Comparison of ENCODE assay signal across 19 cellular contexts in the genomic region with DNA sequence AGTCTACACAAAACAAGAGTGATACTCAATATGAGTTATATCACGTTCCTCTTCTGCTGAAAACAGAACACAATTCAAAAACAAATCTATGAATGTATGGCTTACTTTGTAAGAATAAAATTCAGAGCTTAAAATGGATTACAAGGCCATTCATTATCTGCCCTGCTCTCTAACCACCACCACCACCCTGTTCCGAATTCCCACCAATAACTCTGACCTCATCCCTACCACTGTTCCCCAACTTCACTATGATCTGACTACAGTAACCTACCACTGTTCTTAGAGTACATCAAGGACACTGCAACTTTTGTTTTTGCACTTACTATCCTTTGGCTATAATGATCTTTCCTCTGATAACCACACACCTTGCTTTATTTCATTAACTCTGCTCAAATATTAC. TPM values are rescaled to one million over a fixed set of nuclear protein-coding genes. Genes with fewer than 3 reads are reported as not detected.
DNase-seq lines count a peak whose midpoint lies in the region; ATAC-seq and TF ChIP-seq lines count a peak whose summit lies in the region.
"Had no signal": no experiment of that assay in that cellular context is flagged by ENCODE, and none has a peak within 500 bp of the region (broad histone marks: within the 10 kb centered on the region; RNA-seq: fewer than 3 reads in every experiment).

No MANE protein-coding gene starts in this region.

- no peak for DNase-seq in activated T-cell treated with anti-CD3 and anti-CD28 coated beads, Interleukin-2, amount 50 U/mL, for 24 hours
- DNase-seq in activated T-cell treated with anti-CD3 and anti-CD28 coated beads, Interleukin-2, amount 50 U/mL, for 48 hours, result no peak
- DNase-seq in SK-MEL-5 (ENCODE audit: low read depth, low spot score), result peak; percentile 11
- no peak for DNase-seq in stimulated activated effector memory CD8-positive, alpha-beta T cell treated with anti-CD3 and anti-CD28 coated beads, Interleukin-12 subunit alpha, Interleukin-12 subunit beta, amount 100 ng/mL, for 72 hours (ENCODE audit: low spot score in 2 of 2)
- no peak for DNase-seq in mammary epithelial cell
- DNase-seq: ACHN; BE2C; C1 segment of cervical spinal cord; CD4-positive, alpha-beta memory T cell; DMS153; DMS79; GF-D8; HCEC 1CT; HFFc6 had no signal

- H2AFZ ChIP-seq in mammary epithelial cell (ENCODE audit: low read depth, low read length), result no peak overlapping the region
- H2AFZ ChIP-seq: GM23338 had no signal

- dilution Hi-C loops in mammary epithelial cell (cut with HindIII; ENCODE audit: low sequenced_read_pairs), result no loop called here

- H3K27ac Mint-ChIP-seq in activated T-cell treated with anti-CD3 and anti-CD28 coated beads, Interleukin-2, amount 50 U/mL, for 24 hours, result peak overlapping the region; percentile 29
- H3K27ac Mint-ChIP-seq in stimulated activated effector memory CD8-positive, alpha-beta T cell treated with anti-CD3 and anti-CD28 coated beads, Interleukin-12 subunit alpha, Interleukin-12 subunit beta, amount 100 ng/mL, for 72 hours, result no peak overlapping the region
- H3K27ac Mint-ChIP-seq: GM23338, HFFc6, IgD-negative memory B cell had no signal

- ATAC-seq in stimulated activated effector memory CD8-positive, alpha-beta T cell treated with anti-CD3 and anti-CD28 coated beads, Interleukin-12 subunit alpha, Interleukin-12 subunit beta, amount 100 ng/mL, for 72 hours, result peak; percentile 72
- no peak for ATAC-seq in HG02759 (IDR thresholded peaks at IDR 0.05; ENCODE audit: unreplicated experiment)
- ATAC-seq: GM23338, HepG2 had no signal

- H3K4me1 Mint-ChIP-seq in activated T-cell treated with anti-CD3 and anti-CD28 coated beads, Interleukin-2, amount 50 U/mL, for 24 hours (ENCODE audit: low read depth), result peaks cover 33% of the 10 kb centered on the region
- H3K4me1 Mint-ChIP-seq in stimulated activated effector memory CD8-positive, alpha-beta T cell treated with anti-CD3 and anti-CD28 coated beads, Interleukin-12 subunit alpha, Interleukin-12 subunit beta, amount 100 ng/mL, for 72 hours, result peaks cover 32% of the 10 kb centered on the region

- H3K36me3 Mint-ChIP-seq in activated T-cell treated with anti-CD3 and anti-CD28 coated beads, Interleukin-2, amount 50 U/mL, for 24 hours (ENCODE audit: low read depth), result peaks cover 2% of the 10 kb centered on the region
- no peaks in the 10 kb centered on the region for H3K36me3 Mint-ChIP-seq in stimulated activated effector memory CD8-positive, alpha-beta T cell treated with anti-CD3 and anti-CD28 coated beads, Interleukin-12 subunit alpha, Interleukin-12 subunit beta, amount 100 ng/mL, for 72 hours

- no peaks in the 10 kb centered on the region for H3K27me3 Mint-ChIP-seq in activated T-cell treated with anti-CD3 and anti-CD28 coated beads, Interleukin-2, amount 50 U/mL, for 24 hours
- H3K27me3 Mint-ChIP-seq: CD4-positive, alpha-beta memory T cell; IgD-negative memory B cell had no signal

- H3K9ac ChIP-seq in mammary epithelial cell (ENCODE audit: insufficient read depth, low read length), result no peak overlapping the region

- H3K4me1 ChIP-seq in HEK293 (ENCODE audit: control insufficient read depth, insufficient read depth, low read length), result peaks cover 2% of the 10 kb centered on the region
- peaks cover 18% of the 10 kb centered on the region for H3K4me1 ChIP-seq in mammary epithelial cell (ENCODE audit: insufficient read depth, low read length)
- H3K4me1 ChIP-seq: BE2C had no signal

- H3K4me3 ChIP-seq in HEK293 (ENCODE audit: low read depth, low read length) (no peak overlapping the region), mammary epithelial cell (replicated peaks in 1 of 3; ENCODE audit: insufficient read depth in 1 of 3, low read depth in 2 of 3, low read length in 3 of 3) (no peak overlapping the region)
- H3K4me3 ChIP-seq: GM23338 had no signal

- no peak for TF ChIP-seq CTCF in HEK293 (tag by site-specific recombination; IDR thresholded peaks at IDR 0.05)
- TF ChIP-seq CTCF in mammary epithelial cell (conservative IDR thresholded peaks at IDR 0.05 in 1 of 2, IDR thresholded peaks at IDR 0.05 in 1 of 2; ENCODE audit: extremely low read depth in 1 of 2, insufficient read depth in 1 of 2, low read depth in 1 of 2, low read length in 2 of 2), result no peak

- no peaks in the 10 kb centered on the region for H3K9me3 Mint-ChIP-seq in activated T-cell treated with anti-CD3 and anti-CD28 coated beads, Interleukin-2, amount 50 U/mL, for 24 hours
- H3K9me3 Mint-ChIP-seq in stimulated activated effector memory CD8-positive, alpha-beta T cell treated with anti-CD3 and anti-CD28 coated beads, Interleukin-12 subunit alpha, Interleukin-12 subunit beta, amount 100 ng/mL, for 72 hours, result no peaks in the 10 kb centered on the region
- H3K9me3 Mint-ChIP-seq: CD4-positive, alpha-beta memory T cell; GM23338; HFFc6; IgD-negative memory B cell had no signal

- no peak overlapping the region for H3K4me3 Mint-ChIP-seq in activated T-cell treated with anti-CD3 and anti-CD28 coated beads, Interleukin-2, amount 50 U/mL, for 24 hours
- no peak overlapping the region for H3K4me3 Mint-ChIP-seq in stimulated activated effector memory CD8-positive, alpha-beta T cell treated with anti-CD3 and anti-CD28 coated beads, Interleukin-12 subunit alpha, Interleukin-12 subunit beta, amount 100 ng/mL, for 72 hours
- H3K4me3 Mint-ChIP-seq: CD4-positive, alpha-beta memory T cell; GM23338; HFFc6; IgD-negative memory B cell had no signal

- H3K9me3 ChIP-seq in HEK293 (ENCODE audit: control insufficient read depth, insufficient read depth, low read depth, low read length) (no peaks in the 10 kb centered on the region), mammary epithelial cell (replicated peaks; ENCODE audit: insufficient read depth, low read length) (no peaks in the 10 kb centered on the region)
- H3K9me3 ChIP-seq: BE2C had no signal

- H3K79me2 ChIP-seq in mammary epithelial cell (ENCODE audit: insufficient read depth, low read length), result no peaks in the 10 kb centered on the region

- CTCF ChIA-PET in HEK293 (lab: Yijun Ruan, JAX) (interaction anchor here (0.7 kb wide), 1 partner anchor 818 kb away, joined by 3 read pairs; no protein-coding TSS in a partner anchor), mammary epithelial cell (lab: Charles Lee; ENCODE audit: low non-redundant PET) (no interaction called here)

- no peaks in the 10 kb centered on the region for H3K27me3 ChIP-seq in mammary epithelial cell (ENCODE audit: insufficient read depth, low read length)
- H3K27me3 ChIP-seq: BE2C had no signal

- whole genome bisulfite sequencing in mammary epithelial cell (ENCODE audit: low coverage, missing lambda C conversion rate), result 74% methylated on average over 2 of the region's 2 CpGs

- in situ Hi-C loops in SK-MEL-5 (cut with HindIII; ENCODE audit: low pct_unique_long_range_greater_than_20kb, low sequenced_read_pairs) (no loop called here), mammary epithelial cell (cut with MboI; ENCODE audit: low sequenced_read_pairs in 2 of 2) (no loop called here)

- H3K27ac ChIP-seq in HEK293 (ENCODE audit: extremely low read depth, low read depth, low read length) (no peak overlapping the region), mammary epithelial cell (ENCODE audit: insufficient read depth, low read depth, low read length) (no peak overlapping the region)

- POLR2A ChIA-PET in HEK293 (lab: Yijun Ruan, JAX), result interaction anchor here (1.0 kb wide), 1 partner anchor 21 kb away, joined by 3 read pairs; the partner anchor contains the start of gene FBXL20

- BruUV-seq in mammary epithelial cell (replicated peaks; lab: Mats Ljungman, UMichigan), result no TSS peak

- intact Hi-C loops in mammary epithelial cell (cut with micrococcal nuclease), result no loop called here

- H4K20me1 ChIP-seq in mammary epithelial cell (ENCODE audit: insufficient read depth, low read length), result no peaks in the 10 kb centered on the region

- no peak overlapping the region for H3K4me2 ChIP-seq in mammary epithelial cell (ENCODE audit: insufficient read depth, low read depth, low read length)
- H3K4me2 ChIP-seq: GM23338 had no signal

- peaks cover 0 to 5% of the 10 kb centered on the region in 2 experiments; a peak in 1 of 3 replicates for H3K36me3 ChIP-seq in HEK293 (ENCODE audit: control insufficient read depth in 2 of 2, insufficient read depth in 1 of 2, low read length in 2 of 2)
- H3K36me3 ChIP-seq in mammary epithelial cell (ENCODE audit: insufficient read depth, low read length), result no peaks in the 10 kb centered on the region
- H3K36me3 ChIP-seq: BE2C had no signal

TF ChIP-seq in HEK293, 187 proteins besides CTCF, POLR2A, EP300 and RAD21:
- TF ChIP-seq BCL11B (tag by site-specific recombination; IDR thresholded peaks at IDR 0.05; ENCODE audit: low read depth) (no peak), ZNF623 (tag by site-specific recombination; IDR thresholded peaks at IDR 0.05) (no peak), ZNF555 (tag by site-specific recombination; conservative IDR thresholded peaks at IDR 0.05) (no peak), KLF1 (tag by site-specific recombination; IDR thresholded peaks at IDR 0.05) (no peak), ZNF23 (tag by site-specific recombination; IDR thresholded peaks at IDR 0.05; ENCODE audit: borderline replicate concordance) (0 out of 2 replicates have a peak, but pooled peaks have one; percentile 12), ZNF366 (tag by site-specific recombination; conservative IDR thresholded peaks at IDR 0.05) (no peak), ZNF600 (tag by site-specific recombination; IDR thresholded peaks at IDR 0.05) (0 out of 2 replicates have a peak, but pooled peaks have one; percentile 36), ZNF747 (tag by site-specific recombination; IDR thresholded peaks at IDR 0.05) (no peak)
TF ChIP-seq in HEK293: peak in this region for 2.

RNA-seq across cellular contexts. Expression of gene FBXL20, which starts 21.3 kb away (rescaled TPM):
- 8.0 and 9.8 TPM in 2 replicates for total RNA-seq in SK-MEL-5 (2014; rRNA removed; shearing (Covaris generic))
- 6.0 and 6.4 TPM in 2 replicates for polyA plus RNA-seq in SK-MEL-5 (2015; cell fraction: cytosol; rRNA removed)
- 7.0 and 8.8 TPM in 2 replicates for polyA plus RNA-seq in SK-MEL-5 (2015; cell fraction: nucleus; rRNA removed)
- 10 to 100 TPM; 13.0 to 17.0 TPM for total RNA-seq in mammary epithelial cell
- 2.6 TPM for polyA plus RNA-seq in mammary epithelial cell
- polyA minus RNA-seq in mammary epithelial cell, result 15.9 TPM
